ENCODE assay signal across 12 cellular contexts in the genomic region with DNA sequence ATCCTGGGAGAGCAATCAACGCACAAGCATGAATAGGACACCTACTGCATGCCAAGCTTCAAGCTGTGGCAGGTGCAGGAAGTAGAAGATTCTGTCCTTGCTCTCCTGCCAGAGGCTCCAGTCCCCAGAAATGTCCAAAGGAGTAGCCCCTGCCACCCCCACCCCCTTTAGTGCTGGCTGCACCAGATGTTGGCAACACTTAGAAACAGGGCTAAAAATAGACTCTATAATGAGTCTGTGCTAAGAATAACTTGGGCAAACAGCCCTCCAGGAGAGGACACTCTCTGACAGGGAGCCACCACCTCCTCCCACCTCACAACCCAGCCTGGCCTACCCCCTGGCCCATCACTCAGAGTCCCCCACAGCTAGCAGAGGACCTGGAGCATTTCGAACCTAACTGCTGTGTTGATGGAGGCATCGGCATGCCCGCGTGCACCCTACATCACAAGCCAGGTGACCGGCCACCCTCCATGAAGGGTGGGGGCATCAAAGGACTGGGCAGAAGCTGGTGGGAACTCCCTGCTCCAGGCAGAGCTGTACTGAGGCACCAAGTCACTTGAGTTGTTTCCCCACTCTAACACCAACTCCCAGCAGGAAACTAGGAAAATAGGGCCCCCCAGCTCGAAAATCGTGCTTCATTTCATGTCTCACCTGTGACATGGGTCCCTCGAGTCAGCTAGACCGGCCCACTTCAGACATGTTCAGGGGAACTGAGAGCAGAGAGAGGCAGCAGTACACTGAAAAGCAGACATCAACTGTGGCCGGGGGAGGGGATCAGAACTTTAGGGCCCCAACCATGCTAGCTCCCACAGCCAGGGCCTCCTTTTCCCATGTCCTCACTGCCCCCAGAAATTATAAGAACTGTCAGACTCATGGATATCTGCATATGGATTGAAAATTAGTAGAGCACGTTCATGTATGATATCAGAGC. TPM values are rescaled to one million over a fixed set of nuclear protein-coding genes. Genes with fewer than 3 reads are reported as not detected.
DNase-seq lines count a peak whose midpoint lies in the region; ATAC-seq and TF ChIP-seq lines count a peak whose summit lies in the region.
"Had no signal": no experiment of that assay in that cellular context is flagged by ENCODE, and none has a peak within 500 bp of the region (broad histone marks: within the 10 kb centered on the region; RNA-seq: fewer than 3 reads in every experiment).

No MANE protein-coding gene starts in this region.

- H4K20me1 ChIP-seq in BLaER1 (peaks cover 67% of the 10 kb centered on the region), HCT116 (ENCODE audit: insufficient read depth) (no peaks in the 10 kb centered on the region)

- no peak overlapping the region for H2BK120ac ChIP-seq in mesenchymal stem cell (ENCODE audit: low read depth, low read length)

- H3K14ac ChIP-seq in mesenchymal stem cell (ENCODE audit: low read length in 2 of 2) = peak overlapping the region in 1 of 2 experiments; percentile 1

- CTCF ChIA-PET in HCT116 (lab: Charles Lee) = interaction anchor here (0.6 to 1.6 kb wide), 2 partner anchors 11 kb away, joined by 3 to 6 read pairs; no protein-coding TSS in a partner anchor

- H3K18ac ChIP-seq in mesenchymal stem cell (ENCODE audit: low read depth in 1 of 2, low read length in 2 of 2) = peak overlapping the region in 1 of 2 experiments; percentile 67

- H3K9ac ChIP-seq in BLaER1 (peak overlapping the region; percentile 63), HCT116 (ENCODE audit: low read length) (no peak overlapping the region), adipocyte (ENCODE audit: low read length) (no peak overlapping the region), mesenchymal stem cell (ENCODE audit: low read length) (no peak overlapping the region), colonic mucosa (ENCODE audit: low read depth in 2 of 2, low read length in 2 of 2) (no peak overlapping the region)

- BruUV-seq in HCT116 (replicated peaks; lab: Mats Ljungman, UMichigan) = no TSS peak

- H3K27me3 ChIP-seq in BLaER1 (no peaks in the 10 kb centered on the region), HCT116 (ENCODE audit: insufficient read depth, low read length) (no peaks in the 10 kb centered on the region), adipocyte (replicated peaks; ENCODE audit: control insufficient read depth, insufficient read depth, low read length) (no peaks in the 10 kb centered on the region), mesenchymal stem cell (ENCODE audit: control insufficient read depth in 1 of 2, insufficient read depth in 1 of 2, low read length in 2 of 2) (no peaks in the 10 kb centered on the region), colonic mucosa (no peaks in the 10 kb centered on the region)

- H3K4ac ChIP-seq in mesenchymal stem cell (ENCODE audit: low read depth in 1 of 2, low read length in 2 of 2) = no peak overlapping the region

- intact Hi-C loops in HCT116 (cut with micrococcal nuclease) (no loop called here), colonic mucosa (cut with DNase I) (no loop called here)

- TF ChIP-seq CTCF in HCT116 (IDR thresholded peaks at IDR 0.05 in 2 of 3, conservative IDR thresholded peaks at IDR 0.05 in 1 of 3; ENCODE audit: borderline replicate concordance in 1 of 3, insufficient read depth in 1 of 3, low read depth in 2 of 3, low read length in 2 of 3) (no peak), colonic mucosa (IDR thresholded peaks at IDR 0.05) (no peak)

- TF ChIP-seq POLR2A in HCT116 (IDR thresholded peaks at IDR 0.05; ENCODE audit: borderline replicate concordance, extremely low read depth, insufficient read depth, insufficient read length) = no peak

- H3K4me1 ChIP-seq in BLaER1 = peaks cover 100% of the 10 kb centered on the region
- H3K4me1 ChIP-seq in HCT116 (ENCODE audit: control insufficient read depth in 1 of 2, insufficient read depth in 2 of 2, low read length in 2 of 2) = peaks cover 40 to 47% of the 10 kb centered on the region in 2 experiments
- H3K4me1 ChIP-seq in adipocyte (ENCODE audit: control insufficient read depth, insufficient read depth, low read length) = peaks cover 36% of the 10 kb centered on the region
- peaks cover 52% of the 10 kb centered on the region for H3K4me1 ChIP-seq in mesenchymal stem cell (ENCODE audit: control insufficient read depth, insufficient read depth, low read depth, low read length)
- H3K4me1 ChIP-seq in colonic mucosa = peaks cover 15% of the 10 kb centered on the region

- no peak overlapping the region for H4K91ac ChIP-seq in mesenchymal stem cell (ENCODE audit: low read length)

- no peaks in the 10 kb centered on the region for H3K9me2 ChIP-seq in HCT116 (ENCODE audit: insufficient read depth)

- RAD21 ChIA-PET in HCT116 (lab: Charles Lee; ENCODE audit: low non-redundant PET in 1 of 2, low total read pairs in 2 of 2, uncharacterized antibody in 2 of 2, unreplicated experiment in 2 of 2) = interaction anchor here in 1 of 2 experiments (0.5 kb wide), 1 partner anchor 35 kb away, joined by 6 read pairs; no protein-coding TSS in a partner anchor

- TF ChIP-seq RAD21 in HCT116 (IDR thresholded peaks at IDR 0.05; ENCODE audit: low read depth) = no peak

- H3K4me2 ChIP-seq in BLaER1 (peak overlapping the region; percentile 72), HCT116 (ENCODE audit: low read length) (peak overlapping the region; percentile 4), mesenchymal stem cell (ENCODE audit: low read length, poor library complexity, severe bottlenecking) (no peak overlapping the region)

- H2AFZ ChIP-seq in HCT116 (ENCODE audit: low read depth, low read length, poor library complexity, severe bottlenecking) = no peak overlapping the region
- no peak overlapping the region for H2AFZ ChIP-seq in mesenchymal stem cell (ENCODE audit: low read depth, low read length)

- H2AK5ac ChIP-seq in mesenchymal stem cell (ENCODE audit: low read length, severe bottlenecking) = no peak overlapping the region

- peak overlapping the region; percentile 5; the same call in 1 of the 2 replicates for H3K4me3 ChIP-seq in BLaER1
- H3K4me3 ChIP-seq in HCT116 (replicated peaks in 1 of 2; ENCODE audit: low read depth in 1 of 2, low read length in 2 of 2) = no peak overlapping the region
- no peak overlapping the region for H3K4me3 ChIP-seq in adipocyte (ENCODE audit: low read length)
- H3K4me3 ChIP-seq in mesenchymal stem cell (ENCODE audit: insufficient read depth in 1 of 2, low read depth in 1 of 2, low read length in 2 of 2) = no peak overlapping the region
- H3K4me3 ChIP-seq in colonic mucosa = no peak overlapping the region

- H3K27ac ChIP-seq in BLaER1 (peak overlapping the region; percentile 81), HCT116 (ENCODE audit: low read depth, low read length) (no peak overlapping the region), mesenchymal stem cell (ENCODE audit: low read length, poor library complexity, severe bottlenecking) (no peak overlapping the region), colonic mucosa (no peak overlapping the region)

- in situ Hi-C loops in ACHN (cut with HindIII; ENCODE audit: low pct_ligation_motif_present, low pct_unique_long_range_greater_than_20kb, low sequenced_read_pairs) = no loop called here

- H3K9me3 ChIP-seq in BLaER1 (no peaks in the 10 kb centered on the region), HCT116 (ENCODE audit: control insufficient read depth in 1 of 2, insufficient read depth in 1 of 2, low read depth in 1 of 2, low read length in 2 of 2) (no peaks in the 10 kb centered on the region), adipocyte (ENCODE audit: control insufficient read depth, low read length) (no peaks in the 10 kb centered on the region), mesenchymal stem cell (ENCODE audit: control insufficient read depth, low read length) (no peaks in the 10 kb centered on the region), colonic mucosa (no peaks in the 10 kb centered on the region)

- peak overlapping the region in 1 of 2 experiments; percentile 45 for H2BK12ac ChIP-seq in mesenchymal stem cell (ENCODE audit: low read length in 2 of 2)

- no peaks in the 10 kb centered on the region for H3K79me2 ChIP-seq in HCT116 (ENCODE audit: insufficient read depth, low read length)

- peaks cover 37% of the 10 kb centered on the region for H3K79me1 ChIP-seq in mesenchymal stem cell (replicated peaks; ENCODE audit: low read length, poor library complexity, severe bottlenecking)

- no peak for ATAC-seq in HCT116
- ATAC-seq in GM18867 (IDR thresholded peaks at IDR 0.05; ENCODE audit: unreplicated experiment) = no peak

- DNase-seq in HCT116 (ENCODE audit: low read depth, low spot score) (no peak), adipocyte (ENCODE audit: low read depth) (peak; percentile 24), mesenchymal stem cell (peak; percentile 63), NCI-H1105 treated with DMSO at 0.1 percent for 48 hours (lab: John Stamatoyannopoulos, UW) (no peak), ACHN (no peak), colonic mucosa (no peak)
- DNase-seq: activated CD4-positive, alpha-beta T cell treated with anti-CD3 and anti-CD28 coated beads for 48 hours; activated naive CD4-positive, alpha-beta T cell treated with anti-CD3 and anti-CD28 coated beads, Interleukin-2, amount 50 U/mL, for 16 hours; effector CD4-positive, alpha-beta T cell; NCI-H146 had no signal

- POLR2A ChIA-PET in HCT116 (lab: Charles Lee) = no interaction called here

- H3K23ac ChIP-seq in mesenchymal stem cell (ENCODE audit: low read length in 2 of 2) = peak overlapping the region in 1 of 2 experiments; percentile 2

- H2BK15ac ChIP-seq in mesenchymal stem cell (ENCODE audit: low read depth, poor library complexity, severe bottlenecking) = no peak overlapping the region

- H2BK5ac ChIP-seq in mesenchymal stem cell (ENCODE audit: low read depth, low read length, poor library complexity, severe bottlenecking) = no peak overlapping the region

- H3K36me3 ChIP-seq in BLaER1 = peaks cover 22% of the 10 kb centered on the region; the same call in 1 of the 2 replicates
- no peaks in the 10 kb centered on the region for H3K36me3 ChIP-seq in HCT116 (ENCODE audit: control insufficient read depth in 1 of 2, insufficient read depth in 2 of 2, low read length in 2 of 2)
- no peaks in the 10 kb centered on the region for H3K36me3 ChIP-seq in adipocyte (ENCODE audit: control insufficient read depth, insufficient read depth, low read length, severe bottlenecking)
- H3K36me3 ChIP-seq in mesenchymal stem cell (ENCODE audit: control insufficient read depth in 1 of 2, insufficient read depth in 2 of 2, low read depth in 1 of 2, low read length in 2 of 2) = peaks cover 0 to 6% of the 10 kb centered on the region in 2 experiments
- no peaks in the 10 kb centered on the region for H3K36me3 ChIP-seq in colonic mucosa

- 94% methylated on average over 11 of the region's 12 CpGs for WGBS in mesenchymal stem cell

- H4K8ac ChIP-seq in mesenchymal stem cell (ENCODE audit: low read length) = no peak overlapping the region

TF ChIP-seq in HCT116, 20 proteins besides CTCF, POLR2A, EP300 and RAD21 (continues in another document):
- no peak for TF ChIP-seq CEBPB (IDR thresholded peaks at IDR 0.05; ENCODE audit: low read depth)

RNA-seq across cellular contexts. Expression of gene TFEB, which starts 18.6 kb away (rescaled TPM):
- total RNA-seq in HCT116 (2021; ENCODE audit: unreplicated experiment) = 4.8 TPM
- 4.1 and 5.5 TPM in 2 replicates for polyA plus RNA-seq in HCT116 (2012)
- polyA plus RNA-seq in mesenchymal stem cell (2013, experiment 1 of 2) = 7.4 TPM
- 7.9 TPM for polyA plus RNA-seq in mesenchymal stem cell (2013, experiment 2 of 2)
- total RNA-seq in colonic mucosa = 10 to 100 TPM; 16.9 to 21.7 TPM

RNA-seq across cellular contexts. Expression of gene PGC, which starts 30.4 kb away (rescaled TPM):
- total RNA-seq in HCT116 (2021; ENCODE audit: unreplicated experiment) = 1.2 TPM
- polyA plus RNA-seq in HCT116 (2012) = 0.06 TPM in 1 of 2 replicates, not detected in the other
- polyA plus RNA-seq in mesenchymal stem cell (2013, experiment 1 of 2) = not detected
- not detected for polyA plus RNA-seq in mesenchymal stem cell (2013, experiment 2 of 2)
- total RNA-seq in colonic mucosa = 1 to 10 TPM in 1 of 2 donors, not detected in 1; 1.7 TPM

Comparison
In these comparisons a context has a peak if more than half of its experiments do, and no peak if none do; other contexts are left out.
1. DNase-seq: peak in adipocyte (single experiment) and mesenchymal stem cell (single experiment); none in HCT116 (single experiment), NCI-H1105 treated with DMSO at 0.1 percent for 48 hours (single experiment), ACHN (single experiment) and colonic mucosa (single experiment).